Comparison of ENCODE assay signal across 14 cellular contexts in genomic region chr9:134663753-134664415, GRCh38. TPM values are rescaled to one million over a fixed set of nuclear protein-coding genes. Genes with fewer than 3 reads are reported as not detected.
A peak's percentile ranks its signal among the peaks of the same experiment; 100 is the strongest.
DNase-seq lines count a peak whose midpoint lies in the region; ATAC-seq and TF ChIP-seq lines count a peak whose summit lies in the region.
"Had no signal": no experiment of that assay in that cellular context is flagged by ENCODE, and none has a peak within 500 bp of the region (broad histone marks: within the 10 kb centered on the region; RNA-seq: fewer than 3 reads in every experiment).

No MANE protein-coding gene starts in this region.

- peaks cover 11% of the 10 kb centered on the region; the same call in 1 of the 2 replicates for H3K9me3 ChIP-seq in OCI-LY7 (ENCODE audit: low read length)

- no TSS peak for BruUV-seq in OCI-LY7 (replicated peaks; lab: Mats Ljungman, UMichigan)

- H3K4me3 ChIP-seq in BJ (ENCODE audit: low read depth, low read length), result no peak overlapping the region
- H3K4me3 ChIP-seq in OCI-LY7 (ENCODE audit: low read depth, low read length, poor library complexity, severe bottlenecking), result no peak overlapping the region
- no peak overlapping the region for H3K4me3 ChIP-seq in fibroblast of mammary gland (ENCODE audit: control insufficient read depth, low read depth, low read length)

- TF ChIP-seq CTCF in BJ (IDR thresholded peaks at IDR 0.05; ENCODE audit: insufficient read depth, low read depth, low read length) (peak; percentile 57), OCI-LY7 (conservative IDR thresholded peaks at IDR 0.05; ENCODE audit: low read length) (peak; percentile 37), fibroblast of mammary gland (conservative IDR thresholded peaks at IDR 0.05; ENCODE audit: control insufficient read depth, insufficient read depth, low read depth, low read length) (peak; percentile 28)

- H2AFZ ChIP-seq in OCI-LY7 (ENCODE audit: low read length), result no peak overlapping the region

- H3K27ac ChIP-seq in OCI-LY7 (ENCODE audit: low read depth, low read length, poor library complexity, severe bottlenecking), result no peak overlapping the region
- H3K27ac ChIP-seq: epithelial cell of prostate, HL-60 had no signal

- H3K27me3 ChIP-seq in BJ (ENCODE audit: control insufficient read depth, insufficient read depth, low read length), result no peaks in the 10 kb centered on the region

- H3K9me2 ChIP-seq in OCI-LY7 (ENCODE audit: insufficient read depth, low read length), result no peaks in the 10 kb centered on the region

- intact Hi-C loops in OCI-LY7 (cut with micrococcal nuclease; ENCODE audit: unreplicated experiment), result no loop called here
- intact Hi-C loops in sciatic nerve (cut with DNase I), result no loop called here
- intact Hi-C loops in left colon (cut with DNase I, micrococcal nuclease), result no loop called here

- DNase-seq in BJ (ENCODE audit: low read depth) (peak; percentile 84), OCI-LY7 (ENCODE audit: low spot score) (no peak), fibroblast of mammary gland (ENCODE audit: low read depth) (peak; percentile 63), sciatic nerve (ENCODE audit: low spot score) (peak; percentile 53), DMS153 (lab: John Stamatoyannopoulos, UW) (no peak), left colon (no peak)
- DNase-seq: caudate nucleus; stimulated activated CD4-positive, alpha-beta T cell treated with anti-CD3 and anti-CD28 coated beads, Interleukin-4, amount 100 ng/mL, for 4 hours; T-helper 1 cell had no signal

- ATAC-seq in sciatic nerve (peak; percentile 41), GM18907 (IDR thresholded peaks at IDR 0.05; ENCODE audit: unreplicated experiment) (no peak), GM21423 (IDR thresholded peaks at IDR 0.05; ENCODE audit: unreplicated experiment) (no peak), left colon (no peak)

- POLR2A ChIA-PET in BJ (lab: Charles Lee), result no interaction called here
- POLR2A ChIA-PET in OCI-LY7 (lab: Charles Lee), result no interaction called here

- H3K4me2 ChIP-seq in OCI-LY7 (ENCODE audit: low read length), result no peak overlapping the region

- no peaks in the 10 kb centered on the region for H3K4me1 ChIP-seq in OCI-LY7 (ENCODE audit: insufficient read depth, low read length, poor library complexity, severe bottlenecking)

- CTCF ChIA-PET in BJ (lab: Yijun Ruan, JAX) (interaction anchor here (0.7 to 1.3 kb wide), 5 partner anchors 8 to 214 kb away, joined by 3 read pairs; no protein-coding TSS in a partner anchor), OCI-LY7 (lab: Charles Lee; ENCODE audit: unreplicated experiment) (no interaction called here)

- H4K20me1 ChIP-seq in OCI-LY7 (ENCODE audit: insufficient read depth, low read length), result no peaks in the 10 kb centered on the region

- H3K36me3 ChIP-seq in BJ (ENCODE audit: control insufficient read depth, insufficient read depth, low read length) (peaks cover 13% of the 10 kb centered on the region), OCI-LY7 (ENCODE audit: insufficient read depth, low read length) (no peaks in the 10 kb centered on the region)

- H3K79me2 ChIP-seq in OCI-LY7 (ENCODE audit: insufficient read depth, low read depth, low read length), result no peaks in the 10 kb centered on the region

RNA-seq across cellular contexts. Expression of gene COL5A1, which starts 22.3 kb away (rescaled TPM):
- 170 and 251 TPM in 2 replicates for polyA plus RNA-seq in BJ (2011; rRNA removed)
- 213 and 249 TPM in 2 replicates for polyA minus RNA-seq in BJ (2011; rRNA and poly(A)+ RNA removed)
- total RNA-seq in OCI-LY7 (2014; rRNA removed; shearing (Covaris generic)), result 10.2 and 12.2 TPM in 2 replicates
- total RNA-seq in OCI-LY7 (2022) (15.9 and 28.6 TPM in 2 replicates), sciatic nerve (79.4 TPM), left colon (10 to 100 TPM in 1 of 2 donors, 1 to 10 TPM in 1; 5.3 to 17.8 TPM)
- total RNA-seq: activated T-helper 2 cell treated with anti-CD3 and anti-CD28 coated beads, Interferon-gamma antibody, Interleukin-2, Interleukin-4, amounts not matched to agents 10 μg/mL and 5 μg/mL and 100 μg/mL, durations not matched to agents 14 hours and 24 hours and 36 hours had no signal

Comparison
In these comparisons a context has a peak if more than half of its experiments do, and no peak if none do; other contexts are left out.
1. DNase-seq: peak in BJ (single experiment), fibroblast of mammary gland (single experiment) and sciatic nerve (single experiment); none in OCI-LY7 (single experiment), DMS153 (single experiment) and left colon (0 of 2).
2. Peak in every context shown above with its lines, with median percentiles within 50 percentile points of each other: CTCF ChIP-seq.